Comparison of ENCODE assay signal across 1 cellular context in the genomic region with DNA sequence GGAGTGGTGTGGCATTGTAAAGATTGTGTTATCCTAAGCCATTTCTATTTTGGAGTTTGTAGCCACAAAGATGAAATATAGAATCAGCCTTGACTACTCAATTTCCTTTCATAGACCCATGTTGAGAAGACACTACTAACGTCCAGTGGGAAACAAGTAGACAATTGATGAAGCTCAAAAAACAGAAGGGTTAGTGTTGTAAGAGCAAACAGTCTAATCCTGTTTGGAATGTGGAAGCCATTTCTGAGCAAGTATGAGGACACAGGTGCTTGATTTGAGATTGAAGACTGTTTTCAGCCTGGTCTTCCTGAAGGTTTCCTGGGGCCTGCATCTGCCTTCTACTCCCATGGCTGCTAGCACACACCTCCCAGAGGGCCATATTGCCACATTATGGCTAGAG.
TF ChIP-seq lines count a peak whose summit lies in the region.

No MANE protein-coding gene starts in this region.

TF ChIP-seq in HepG2, 621 proteins besides CTCF, POLR2A, EP300 and RAD21 (continued from another document):
- TF ChIP-seq, protein P1, sequence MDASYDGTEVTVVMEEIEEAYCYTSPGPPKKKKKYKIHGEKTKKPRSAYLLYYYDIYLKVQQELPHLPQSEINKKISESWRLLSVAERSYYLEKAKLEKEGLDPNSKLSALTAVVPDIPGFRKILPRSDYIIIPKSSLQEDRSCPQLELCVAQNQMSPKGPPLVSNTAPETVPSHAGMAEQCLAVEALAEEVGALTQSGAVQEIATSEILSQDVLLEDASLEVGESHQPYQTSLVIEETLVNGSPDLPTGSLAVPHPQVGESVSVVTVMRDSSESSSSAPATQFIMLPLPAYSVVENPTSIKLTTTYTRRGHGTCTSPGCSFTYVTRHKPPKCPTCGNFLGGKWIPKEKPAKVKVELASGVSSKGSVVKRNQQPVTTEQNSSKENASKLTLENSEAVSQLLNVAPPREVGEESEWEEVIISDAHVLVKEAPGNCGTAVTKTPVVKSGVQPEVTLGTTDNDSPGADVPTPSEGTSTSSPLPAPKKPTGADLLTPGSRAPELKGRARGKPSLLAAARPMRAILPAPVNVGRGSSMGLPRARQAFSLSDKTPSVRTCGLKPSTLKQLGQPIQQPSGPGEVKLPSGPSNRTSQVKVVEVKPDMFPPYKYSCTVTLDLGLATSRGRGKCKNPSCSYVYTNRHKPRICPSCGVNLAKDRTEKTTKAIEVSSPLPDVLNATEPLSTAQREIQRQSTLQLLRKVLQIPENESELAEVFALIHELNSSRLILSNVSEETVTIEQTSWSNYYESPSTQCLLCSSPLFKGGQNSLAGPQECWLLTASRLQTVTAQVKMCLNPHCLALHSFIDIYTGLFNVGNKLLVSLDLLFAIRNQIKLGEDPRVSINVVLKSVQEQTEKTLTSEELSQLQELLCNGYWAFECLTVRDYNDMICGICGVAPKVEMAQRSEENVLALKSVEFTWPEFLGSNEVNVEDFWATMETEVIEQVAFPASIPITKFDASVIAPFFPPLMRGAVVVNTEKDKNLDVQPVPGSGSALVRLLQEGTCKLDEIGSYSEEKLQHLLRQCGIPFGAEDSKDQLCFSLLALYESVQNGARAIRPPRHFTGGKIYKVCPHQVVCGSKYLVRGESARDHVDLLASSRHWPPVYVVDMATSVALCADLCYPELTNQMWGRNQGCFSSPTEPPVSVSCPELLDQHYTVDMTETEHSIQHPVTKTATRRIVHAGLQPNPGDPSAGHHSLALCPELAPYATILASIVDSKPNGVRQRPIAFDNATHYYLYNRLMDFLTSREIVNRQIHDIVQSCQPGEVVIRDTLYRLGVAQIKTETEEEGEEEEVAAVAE (CRISPR knock-in tag; IDR thresholded peaks at IDR 0.05; ENCODE audit: borderline replicate concordance), result 0 out of 2 replicates have a peak, but pooled peaks have one; percentile 34
- TF ChIP-seq POGZ (CRISPR knock-in tag; IDR thresholded peaks at IDR 0.05) (peak; percentile 76), ETV5 (CRISPR knock-in tag; IDR thresholded peaks at IDR 0.05; ENCODE audit: borderline replicate concordance) (peak; percentile 60; the same call in 1 of the 2 replicates)
